Comparison of ENCODE assay signal across 1 cellular context in genomic region chr2:197893403-197894177, GRCh38.
TF ChIP-seq lines count a peak whose summit lies in the region.

No MANE protein-coding gene starts in this region.

TF ChIP-seq in HepG2, 621 proteins besides CTCF, POLR2A, EP300 and RAD21 (continued from another document):
- no peak for TF ChIP-seq ZBTB49 (CRISPR knock-in tag; IDR thresholded peaks at IDR 0.05; ENCODE audit: borderline replicate concordance)
- TF ChIP-seq ZNF121 (CRISPR knock-in tag; IDR thresholded peaks at IDR 0.05): no peak
- no peak for TF ChIP-seq ZNF703 (CRISPR knock-in tag; IDR thresholded peaks at IDR 0.05; ENCODE audit: borderline replicate concordance)
- no peak for TF ChIP-seq ZNF546 (CRISPR knock-in tag; conservative IDR thresholded peaks at IDR 0.05)
- no peak for TF ChIP-seq TRAFD1 (CRISPR knock-in tag; IDR thresholded peaks at IDR 0.05; ENCODE audit: borderline replicate concordance)
- TF ChIP-seq DNMT3B (CRISPR knock-in tag; conservative IDR thresholded peaks at IDR 0.05): no peak
- no peak for TF ChIP-seq ZBTB7B (CRISPR knock-in tag; IDR thresholded peaks at IDR 0.05)
- TF ChIP-seq SNAPC2 (CRISPR knock-in tag; IDR thresholded peaks at IDR 0.05): no peak
- no peak for TF ChIP-seq PAWR (CRISPR knock-in tag; IDR thresholded peaks at IDR 0.05; ENCODE audit: borderline replicate concordance)
- TF ChIP-seq ZNF740 (CRISPR knock-in tag; IDR thresholded peaks at IDR 0.05): no peak
- no peak for TF ChIP-seq PRDM4 (CRISPR knock-in tag; IDR thresholded peaks at IDR 0.05; ENCODE audit: borderline replicate concordance)
- TF ChIP-seq GABPA (IDR thresholded peaks at IDR 0.05; ENCODE audit: low read depth, low read length): no peak
- no peak for TF ChIP-seq GABPA (CRISPR knock-in tag; IDR thresholded peaks at IDR 0.05; ENCODE audit: low read depth)
- TF ChIP-seq AKNA (CRISPR knock-in tag; IDR thresholded peaks at IDR 0.05; ENCODE audit: borderline replicate concordance): no peak
TF ChIP-seq in HepG2: peak in this region for 0.
